24 cellular contexts compared by ENCODE assay signal in the genomic region with DNA sequence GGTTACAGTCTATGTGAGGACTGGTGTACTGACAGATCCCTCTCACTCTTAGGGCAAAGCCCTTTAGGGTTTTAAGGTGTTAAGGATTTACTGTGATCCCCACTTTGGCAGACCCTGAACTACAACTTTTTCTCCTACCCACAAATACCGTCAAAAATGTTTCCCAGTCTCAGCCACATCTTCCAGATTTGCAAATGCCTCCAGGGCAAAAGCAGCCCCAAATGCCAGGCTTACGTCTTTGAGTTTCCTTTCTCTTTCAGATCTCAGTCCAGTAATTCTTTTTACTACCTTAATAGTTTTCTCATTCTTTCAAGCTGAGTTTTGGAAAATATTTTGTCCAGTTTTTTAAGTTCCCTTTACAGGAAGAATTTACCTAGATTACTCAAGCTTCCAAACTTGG. TPM values are rescaled to one million over a fixed set of nuclear protein-coding genes. Genes with fewer than 3 reads are reported as not detected.
DNase-seq lines count a peak whose midpoint lies in the region; ATAC-seq and TF ChIP-seq lines count a peak whose summit lies in the region.
"Had no signal": no experiment of that assay in that cellular context is flagged by ENCODE, and none has a peak within 500 bp of the region (broad histone marks: within the 10 kb centered on the region; RNA-seq: fewer than 3 reads in every experiment).

No MANE protein-coding gene starts in this region.

- no peaks in the 10 kb centered on the region for H3K27me3 ChIP-seq in right atrium auricular region
- H3K27me3 ChIP-seq in upper lobe of left lung, result no peaks in the 10 kb centered on the region

- intact Hi-C loops in left cardiac atrium (cut with DNase I), result no loop called here

- no peak for TF ChIP-seq CTCF in right atrium auricular region (IDR thresholded peaks at IDR 0.05)
- no peak for TF ChIP-seq CTCF in upper lobe of left lung (IDR thresholded peaks at IDR 0.05)

- peaks cover 0 to 24% of the 10 kb centered on the region in 2 donors for H3K4me1 ChIP-seq in right atrium auricular region
- no peaks in the 10 kb centered on the region for H3K4me1 ChIP-seq in upper lobe of left lung
- H3K4me1 ChIP-seq: A549, SJCRH30 had no signal

- ATAC-seq in left cardiac atrium (no peak), upper lobe of left lung (ENCODE audit: low FRiP score in 2 of 2) (no peak)
- ATAC-seq: A549; CD8-positive, alpha-beta T cell; HepG2; Right ventricle myocardium inferior had no signal

- WGBS in upper lobe of left lung, 2 donors, result 76 to 79% methylated on average over 2 of the region's 2 CpGs

- no peak for TF ChIP-seq POLR2A in upper lobe of left lung (IDR thresholded peaks at IDR 0.05)

- H3K36me3 ChIP-seq in right atrium auricular region (no peaks in the 10 kb centered on the region), upper lobe of left lung (no peaks in the 10 kb centered on the region)
- H3K36me3 ChIP-seq: SJCRH30 had no signal

- TF ChIP-seq EP300 in upper lobe of left lung (IDR thresholded peaks at IDR 0.05), result no peak

- no peak overlapping the region for H3K27ac ChIP-seq in right atrium auricular region
- H3K27ac ChIP-seq in upper lobe of left lung, result no peak overlapping the region
- H3K27ac ChIP-seq: A549, GM23248, SJCRH30 had no signal

- DNase-seq in right atrium auricular region (ENCODE audit: low spot score), result peak; percentile 42
- DNase-seq in left cardiac atrium, result no peak
- peak; percentile 86 for DNase-seq in RPMI7951 (ENCODE audit: low read depth)
- peak; percentile 18 for DNase-seq in foreskin melanocyte
- no peak for DNase-seq in COR-L47 (lab: John Stamatoyannopoulos, UW)
- no peak for DNase-seq in NCI-H82 (lab: John Stamatoyannopoulos, UW)
- no peak for DNase-seq in upper lobe of left lung
- DNase-seq: C1 segment of cervical spinal cord; CD8-positive, alpha-beta T cell; DMS153; DND-41; GM23248; H7; Karpas-422; NCI-H1105; NCI-H1436 treated with DMSO at 0.1 percent for 48 hours; NCI-H187 treated with DMSO at 0.1 percent for 48 hours; NCI-H524; NCI-H748 treated with DMSO at 0.1 percent for 48 hours; SJCRH30 had no signal

- H3K4me3 ChIP-seq in right atrium auricular region, result no peak overlapping the region
- H3K4me3 ChIP-seq in upper lobe of left lung, result no peak overlapping the region
- H3K4me3 ChIP-seq: A549, GM23248, SJCRH30 had no signal

- no peaks in the 10 kb centered on the region for H3K9me3 ChIP-seq in right atrium auricular region
- H3K9me3 ChIP-seq in upper lobe of left lung, result no peaks in the 10 kb centered on the region
- H3K9me3 ChIP-seq: A549, SJCRH30 had no signal

RNA-seq across cellular contexts. Expression of a gene that starts 13.4 kb away (rescaled TPM):
- total RNA-seq in right atrium auricular region (10 to 100 TPM; 12.6 to 35.4 TPM), left cardiac atrium (10 to 100 TPM; 22.4 to 23.8 TPM), upper lobe of left lung (1 to 10 TPM in 5 of 6 donors, under 1 TPM in 1; 0.49 to 6.9 (median 1.4) TPM)
- total RNA-seq in RPMI7951 (2014; rRNA removed; shearing (Covaris generic)), result 90.7 and 102 TPM in 2 replicates
- total RNA-seq: CD8-positive, alpha-beta T cell; HepG2; HT-29; SJCRH30 had no signal

Comparison
In these comparisons a context has a peak if more than half of its experiments do, and no peak if none do; other contexts are left out.
1. DNase-seq: peak in right atrium auricular region (single experiment), RPMI7951 (single experiment) and foreskin melanocyte (single experiment); none in left cardiac atrium (single experiment), COR-L47 (single experiment), NCI-H82 (single experiment) and upper lobe of left lung (0 of 2).